ENCODE assay signal across 12 cellular contexts in the genomic region with DNA sequence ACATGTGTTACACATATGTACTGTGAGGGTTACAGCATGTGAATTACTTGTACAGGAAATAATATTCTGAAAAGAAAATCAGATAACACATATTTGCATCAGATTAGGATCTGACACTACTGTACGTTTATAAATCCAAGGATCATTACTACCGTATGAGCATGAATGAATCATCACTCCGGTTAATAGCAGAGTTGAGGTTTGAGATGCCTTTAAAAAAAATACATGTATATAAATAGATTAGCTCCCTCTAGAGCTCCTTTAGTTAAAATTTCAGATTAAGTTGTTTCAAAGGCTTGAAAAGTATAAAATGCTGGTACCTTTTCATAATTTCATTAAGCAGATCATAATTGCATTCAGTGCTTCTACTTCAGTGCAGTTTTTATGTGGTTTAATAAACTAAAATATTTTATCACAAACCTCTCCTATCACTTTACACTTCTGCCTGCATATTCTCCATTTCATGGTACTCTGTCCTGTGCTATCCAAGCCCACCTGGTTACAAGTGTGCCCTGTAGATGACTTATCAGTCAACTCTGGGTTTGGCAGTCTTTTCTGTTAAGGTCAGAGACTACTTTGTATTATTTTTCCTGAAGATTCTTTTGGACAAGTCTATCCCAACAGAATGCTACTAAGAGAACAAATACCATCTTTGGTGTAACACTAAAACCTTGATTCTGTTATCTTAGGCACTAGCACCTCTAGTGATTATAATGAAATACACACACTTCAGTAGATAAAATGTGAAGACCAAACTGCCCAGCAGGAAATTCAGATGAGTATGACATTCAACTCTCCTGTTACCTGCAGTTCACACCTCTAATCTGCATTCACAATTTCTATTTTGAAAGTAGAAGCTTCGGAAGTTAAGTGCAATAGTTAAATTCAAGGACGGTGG. TPM values are rescaled to one million over a fixed set of nuclear protein-coding genes. Genes with fewer than 3 reads are reported as not detected.
A peak's percentile ranks its signal among the peaks of the same experiment; 100 is the strongest.
DNase-seq lines count a peak whose midpoint lies in the region; ATAC-seq, FAIRE-seq and TF ChIP-seq lines count a peak whose summit lies in the region.
"Had no signal": no experiment of that assay in that cellular context is flagged by ENCODE, and none has a peak within 500 bp of the region (broad histone marks: within the 10 kb centered on the region; RNA-seq: fewer than 3 reads in every experiment).

No MANE protein-coding gene starts in this region.

- no peaks in the 10 kb centered on the region for H3K27me3 Mint-ChIP-seq in activated CD4-positive, alpha-beta T cell treated with anti-CD3 and anti-CD28 coated beads for 36 hours
- H3K27me3 Mint-ChIP-seq in activated naive CD4-positive, alpha-beta T cell treated with anti-CD3 and anti-CD28 coated beads, Interleukin-2, amount 10 ng/mL, durations not matched to agents 7 days and 5 days, result no peaks in the 10 kb centered on the region

- H3K4me3 Mint-ChIP-seq in activated CD4-positive, alpha-beta T cell treated with anti-CD3 and anti-CD28 coated beads for 36 hours, result no peak overlapping the region
- H3K4me3 Mint-ChIP-seq in activated naive CD4-positive, alpha-beta T cell treated with anti-CD3 and anti-CD28 coated beads, Interleukin-2, amount 10 ng/mL, durations not matched to agents 7 days and 5 days, result no peak overlapping the region

- H3K4me3 ChIP-seq in fibroblast of the aortic adventitia (ENCODE audit: low read depth, low read length), result no peak overlapping the region
- H3K4me3 ChIP-seq: dorsolateral prefrontal cortex, prostate gland had no signal

- peak; percentile 84 for FAIRE-seq in A204.1 (lab: Jason Lieb, UNC)
- FAIRE-seq: D721Med had no signal

- peak; percentile 89 for ATAC-seq in SK-N-SH treated with all-trans-retinoic acid at 6 μM for 48 hours
- ATAC-seq in activated CD4-positive, alpha-beta T cell treated with anti-CD3 and anti-CD28 coated beads for 36 hours, result no peak

- no peaks in the 10 kb centered on the region for H3K9me3 Mint-ChIP-seq in activated CD4-positive, alpha-beta T cell treated with anti-CD3 and anti-CD28 coated beads for 36 hours (ENCODE audit: low read depth)
- no peaks in the 10 kb centered on the region for H3K9me3 Mint-ChIP-seq in activated naive CD4-positive, alpha-beta T cell treated with anti-CD3 and anti-CD28 coated beads, Interleukin-2, amount 10 ng/mL, durations not matched to agents 7 days and 5 days

- intact Hi-C loops in activated CD4-positive, alpha-beta T cell treated with anti-CD3 and anti-CD28 coated beads for 36 hours (cut with DNase I, micrococcal nuclease), result no loop called here

- no peaks in the 10 kb centered on the region for H3K4me1 Mint-ChIP-seq in activated CD4-positive, alpha-beta T cell treated with anti-CD3 and anti-CD28 coated beads for 36 hours
- no peaks in the 10 kb centered on the region for H3K4me1 Mint-ChIP-seq in activated naive CD4-positive, alpha-beta T cell treated with anti-CD3 and anti-CD28 coated beads, Interleukin-2, amount 10 ng/mL, durations not matched to agents 7 days and 5 days

- peaks cover 1% of the 10 kb centered on the region for H3K36me3 Mint-ChIP-seq in activated CD4-positive, alpha-beta T cell treated with anti-CD3 and anti-CD28 coated beads for 36 hours (ENCODE audit: low read depth)
- H3K36me3 Mint-ChIP-seq in activated naive CD4-positive, alpha-beta T cell treated with anti-CD3 and anti-CD28 coated beads, Interleukin-2, amount 10 ng/mL, durations not matched to agents 7 days and 5 days, result peaks cover 3% of the 10 kb centered on the region

- TF ChIP-seq CTCF in fibroblast of the aortic adventitia (IDR thresholded peaks at IDR 0.05; ENCODE audit: insufficient read depth, low read length), result no peak

- no peak overlapping the region for H3K27ac Mint-ChIP-seq in activated CD4-positive, alpha-beta T cell treated with anti-CD3 and anti-CD28 coated beads for 36 hours
- H3K27ac Mint-ChIP-seq in activated naive CD4-positive, alpha-beta T cell treated with anti-CD3 and anti-CD28 coated beads, Interleukin-2, amount 10 ng/mL, durations not matched to agents 7 days and 5 days, result no peak overlapping the region

- CTCF ChIA-PET in activated CD4-positive, alpha-beta T cell treated with anti-CD3 and anti-CD28 coated beads for 36 hours (lab: Charles Lee), result interaction anchor here (2.6 kb wide), 1 partner anchor 11 kb away, joined by 9 read pairs; no protein-coding TSS in a partner anchor
- CTCF ChIA-PET in activated naive CD4-positive, alpha-beta T cell treated with anti-CD3 and anti-CD28 coated beads, Interleukin-2, amount 10 ng/mL, durations not matched to agents 7 days and 5 days (lab: Charles Lee), result no interaction called here

- peak; percentile 32 for DNase-seq in GM04504 (ENCODE audit: low read depth)
- peak; percentile 65 for DNase-seq in fibroblast of the aortic adventitia (ENCODE audit: low read depth)
- DNase-seq in SHP77 treated with DMSO at 0.1 percent for 48 hours (lab: John Stamatoyannopoulos, UW), result no peak
- DNase-seq in activated CD4-positive, alpha-beta T cell treated with anti-CD3 and anti-CD28 coated beads for 36 hours, result no peak
- DNase-seq in NCI-H345 treated with DMSO at 0.1 percent for 48 hours (lab: John Stamatoyannopoulos, UW; ENCODE audit: unreplicated experiment), result no peak
- DNase-seq in activated naive CD4-positive, alpha-beta T cell treated with anti-CD3 and anti-CD28 coated beads, Interleukin-2, amount 10 ng/mL, durations not matched to agents 7 days and 5 days, result no peak
- DNase-seq: dorsolateral prefrontal cortex, left cardiac atrium had no signal

- POLR2A ChIA-PET in activated CD4-positive, alpha-beta T cell treated with anti-CD3 and anti-CD28 coated beads for 36 hours (lab: Charles Lee), result no interaction called here

TF ChIP-seq in SK-N-SH treated with all-trans-retinoic acid at 6 μM for 48 hours, 23 proteins besides CTCF, POLR2A, EP300 and RAD21:
- TF ChIP-seq ZFP3 (CRISPR knock-in tag; IDR thresholded peaks at IDR 0.05), result no peak
- no peak for TF ChIP-seq BACH2 (CRISPR knock-in tag; IDR thresholded peaks at IDR 0.05; ENCODE audit: borderline replicate concordance)
- TF ChIP-seq, protein P1, sequence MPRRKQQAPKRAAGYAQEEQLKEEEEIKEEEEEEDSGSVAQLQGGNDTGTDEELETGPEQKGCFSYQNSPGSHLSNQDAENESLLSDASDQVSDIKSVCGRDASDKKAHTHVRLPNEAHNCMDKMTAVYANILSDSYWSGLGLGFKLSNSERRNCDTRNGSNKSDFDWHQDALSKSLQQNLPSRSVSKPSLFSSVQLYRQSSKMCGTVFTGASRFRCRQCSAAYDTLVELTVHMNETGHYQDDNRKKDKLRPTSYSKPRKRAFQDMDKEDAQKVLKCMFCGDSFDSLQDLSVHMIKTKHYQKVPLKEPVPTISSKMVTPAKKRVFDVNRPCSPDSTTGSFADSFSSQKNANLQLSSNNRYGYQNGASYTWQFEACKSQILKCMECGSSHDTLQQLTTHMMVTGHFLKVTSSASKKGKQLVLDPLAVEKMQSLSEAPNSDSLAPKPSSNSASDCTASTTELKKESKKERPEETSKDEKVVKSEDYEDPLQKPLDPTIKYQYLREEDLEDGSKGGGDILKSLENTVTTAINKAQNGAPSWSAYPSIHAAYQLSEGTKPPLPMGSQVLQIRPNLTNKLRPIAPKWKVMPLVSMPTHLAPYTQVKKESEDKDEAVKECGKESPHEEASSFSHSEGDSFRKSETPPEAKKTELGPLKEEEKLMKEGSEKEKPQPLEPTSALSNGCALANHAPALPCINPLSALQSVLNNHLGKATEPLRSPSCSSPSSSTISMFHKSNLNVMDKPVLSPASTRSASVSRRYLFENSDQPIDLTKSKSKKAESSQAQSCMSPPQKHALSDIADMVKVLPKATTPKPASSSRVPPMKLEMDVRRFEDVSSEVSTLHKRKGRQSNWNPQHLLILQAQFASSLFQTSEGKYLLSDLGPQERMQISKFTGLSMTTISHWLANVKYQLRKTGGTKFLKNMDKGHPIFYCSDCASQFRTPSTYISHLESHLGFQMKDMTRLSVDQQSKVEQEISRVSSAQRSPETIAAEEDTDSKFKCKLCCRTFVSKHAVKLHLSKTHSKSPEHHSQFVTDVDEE (CRISPR knock-in tag; IDR thresholded peaks at IDR 0.05), result no peak
- peak; percentile 41 for TF ChIP-seq ISL1 (CRISPR knock-in tag; IDR thresholded peaks at IDR 0.05)
- TF ChIP-seq, protein P2, sequence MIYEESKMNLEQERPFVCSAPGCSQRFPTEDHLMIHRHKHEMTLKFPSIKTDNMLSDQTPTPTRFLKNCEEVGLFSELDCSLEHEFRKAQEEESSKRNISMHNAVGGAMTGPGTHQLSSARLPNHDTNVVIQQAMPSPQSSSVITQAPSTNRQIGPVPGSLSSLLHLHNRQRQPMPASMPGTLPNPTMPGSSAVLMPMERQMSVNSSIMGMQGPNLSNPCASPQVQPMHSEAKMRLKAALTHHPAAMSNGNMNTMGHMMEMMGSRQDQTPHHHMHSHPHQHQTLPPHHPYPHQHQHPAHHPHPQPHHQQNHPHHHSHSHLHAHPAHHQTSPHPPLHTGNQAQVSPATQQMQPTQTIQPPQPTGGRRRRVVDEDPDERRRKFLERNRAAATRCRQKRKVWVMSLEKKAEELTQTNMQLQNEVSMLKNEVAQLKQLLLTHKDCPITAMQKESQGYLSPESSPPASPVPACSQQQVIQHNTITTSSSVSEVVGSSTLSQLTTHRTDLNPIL (CRISPR knock-in tag; IDR thresholded peaks at IDR 0.05; ENCODE audit: low read depth), result no peak
- TF ChIP-seq ZNF8 (CRISPR knock-in tag; IDR thresholded peaks at IDR 0.05), result peak; percentile 84
- no peak for TF ChIP-seq ZNF565 (CRISPR knock-in tag; conservative IDR thresholded peaks at IDR 0.05; ENCODE audit: low read depth)

RNA-seq across cellular contexts. Expression of a gene that starts 48.0 kb away (rescaled TPM):
- 1.2 and 3.1 TPM in 2 replicates for total RNA-seq in fibroblast of the aortic adventitia (ENCODE audit: low replicate concordance)
- total RNA-seq in activated CD4-positive, alpha-beta T cell treated with anti-CD3 and anti-CD28 coated beads for 36 hours, result under 1 TPM; 0.40 to 0.43 TPM

Comparison
In these comparisons a context has a peak if more than half of its experiments do, and no peak if none do; other contexts are left out.
1. DNase-seq: peak in GM04504 (single experiment) and fibroblast of the aortic adventitia (single experiment); none in SHP77 treated with DMSO at 0.1 percent for 48 hours (single experiment), activated CD4-positive, alpha-beta T cell treated with anti-CD3 and anti-CD28 coated beads for 36 hours (single experiment), NCI-H345 treated with DMSO at 0.1 percent for 48 hours (single experiment) and activated naive CD4-positive, alpha-beta T cell treated with anti-CD3 and anti-CD28 coated beads, Interleukin-2, amount 10 ng/mL, durations not matched to agents 7 days and 5 days (single experiment).